Comparison of ENCODE assay signal across 23 cellular contexts in the genomic region with DNA sequence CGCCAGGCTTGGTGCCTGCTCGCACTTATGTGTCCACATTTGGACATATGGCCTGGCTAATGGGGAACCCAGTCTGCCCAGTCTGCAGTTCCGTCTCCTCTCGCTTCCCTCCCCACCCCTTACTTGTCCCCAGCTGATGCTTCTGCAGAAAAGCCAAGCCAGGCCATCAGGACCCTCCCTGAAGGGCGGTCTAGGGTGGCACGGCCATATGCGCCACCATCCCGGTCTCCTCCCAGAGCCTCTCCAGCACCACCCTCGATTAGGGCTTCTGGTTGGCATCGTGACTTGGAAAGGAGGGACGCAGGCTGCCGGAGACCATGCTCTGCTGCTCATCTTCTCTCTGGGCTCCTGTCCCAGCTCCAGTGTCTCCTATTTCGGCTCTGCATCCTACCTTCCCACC.
"Had no signal": no experiment of that assay in that cellular context is flagged by ENCODE, and none has a peak within 500 bp of the region (broad histone marks: within the 10 kb centered on the region; RNA-seq: fewer than 3 reads in every experiment).

No MANE protein-coding gene starts in this region.

- H3K4me3 Mint-ChIP-seq: activated CD4-positive, alpha-beta memory T cell treated with anti-CD3 and anti-CD28 coated beads, Interleukin-2, amount 10 ng/mL, durations not matched to agents 7 days and 5 days; activated CD4-positive, alpha-beta T cell treated with anti-CD3 and anti-CD28 coated beads, Interleukin-2, amount 10 ng/mL, durations not matched to agents 24 days and 14 days; activated naive CD8-positive, alpha-beta T cell; immature natural killer cell; memory B cell; naive thymus-derived CD8-positive, alpha-beta T cell; neural crest cell; T-helper 1 cell treated with Interleukin-12 subunit alpha and Interleukin-12 subunit beta and Interleukin-4 antibody, amounts not matched to agents 30 μg/mL and 1 μg/mL, for 36 hours had no signal

- H3K27ac Mint-ChIP-seq: activated CD4-positive, alpha-beta memory T cell treated with anti-CD3 and anti-CD28 coated beads, Interleukin-2, amount 10 ng/mL, durations not matched to agents 7 days and 5 days; activated CD4-positive, alpha-beta T cell treated with anti-CD3 and anti-CD28 coated beads, Interleukin-2, amount 10 ng/mL, durations not matched to agents 24 days and 14 days; activated naive CD8-positive, alpha-beta T cell; immature natural killer cell; memory B cell; T-helper 1 cell treated with Interleukin-12 subunit alpha and Interleukin-12 subunit beta and Interleukin-4 antibody, amounts not matched to agents 30 μg/mL and 1 μg/mL, for 36 hours had no signal

- H3K36me3 ChIP-seq: cardiac muscle cell, heart left ventricle, tibial nerve, WERI-Rb-1 had no signal

- DNase-seq: activated CD4-positive, alpha-beta memory T cell treated with anti-CD3 and anti-CD28 coated beads, Interleukin-2, amount 10 ng/mL, durations not matched to agents 7 days and 5 days; activated CD4-positive, alpha-beta T cell treated with anti-CD3 and anti-CD28 coated beads, Interleukin-2, amount 10 ng/mL, durations not matched to agents 24 days and 14 days; activated CD4-positive, CD25-positive, alpha-beta regulatory T cell treated with anti-CD3 and anti-CD28 coated beads, Interleukin-2, amount 50 U/mL, for 72 hours; activated naive CD4-positive, alpha-beta T cell treated with Interleukin-2 at 50 U/mL for 16 hours; activated T-cell treated with anti-CD3 and anti-CD28 coated beads, Interleukin-2, amount 50 U/mL, for 48 hours; aorta; body of pancreas; foreskin fibroblast; heart left ventricle; hypothalamus; immature natural killer cell; naive thymus-derived CD8-positive, alpha-beta T cell; right cardiac atrium; stimulated activated naive CD4-positive, alpha-beta T cell treated with Interleukin-2 at 50 U/mL for 16 hours; T-helper 9 cell; WERI-Rb-1 had no signal

- H3K36me3 Mint-ChIP-seq: activated naive CD8-positive, alpha-beta T cell; immature natural killer cell; memory B cell had no signal

- H3K4me1 Mint-ChIP-seq: immature natural killer cell had no signal

- H3K9me3 Mint-ChIP-seq: activated CD4-positive, alpha-beta T cell treated with anti-CD3 and anti-CD28 coated beads, Interleukin-2, amount 10 ng/mL, durations not matched to agents 24 days and 14 days; T-helper 1 cell treated with Interleukin-12 subunit alpha and Interleukin-12 subunit beta and Interleukin-4 antibody, amounts not matched to agents 30 μg/mL and 1 μg/mL, for 36 hours had no signal

- H3K9me3 ChIP-seq: body of pancreas had no signal

- H3K27me3 Mint-ChIP-seq: activated CD4-positive, alpha-beta memory T cell treated with anti-CD3 and anti-CD28 coated beads, Interleukin-2, amount 10 ng/mL, durations not matched to agents 7 days and 5 days; activated naive CD8-positive, alpha-beta T cell had no signal

- H3K27ac ChIP-seq: body of pancreas, cardiac muscle cell, heart left ventricle, tibial nerve, WERI-Rb-1 had no signal

- ATAC-seq: body of pancreas; esophagus mucosa; heart left ventricle; naive thymus-derived CD8-positive, alpha-beta T cell; right cardiac atrium had no signal

- H3K4me3 ChIP-seq: body of pancreas, cardiac muscle cell, heart left ventricle, tibial nerve had no signal

- H3K27me3 ChIP-seq: body of pancreas, cardiac muscle cell, heart left ventricle, tibial nerve had no signal
